ENCODE assay signal across 7 cellular contexts in the genomic region with DNA sequence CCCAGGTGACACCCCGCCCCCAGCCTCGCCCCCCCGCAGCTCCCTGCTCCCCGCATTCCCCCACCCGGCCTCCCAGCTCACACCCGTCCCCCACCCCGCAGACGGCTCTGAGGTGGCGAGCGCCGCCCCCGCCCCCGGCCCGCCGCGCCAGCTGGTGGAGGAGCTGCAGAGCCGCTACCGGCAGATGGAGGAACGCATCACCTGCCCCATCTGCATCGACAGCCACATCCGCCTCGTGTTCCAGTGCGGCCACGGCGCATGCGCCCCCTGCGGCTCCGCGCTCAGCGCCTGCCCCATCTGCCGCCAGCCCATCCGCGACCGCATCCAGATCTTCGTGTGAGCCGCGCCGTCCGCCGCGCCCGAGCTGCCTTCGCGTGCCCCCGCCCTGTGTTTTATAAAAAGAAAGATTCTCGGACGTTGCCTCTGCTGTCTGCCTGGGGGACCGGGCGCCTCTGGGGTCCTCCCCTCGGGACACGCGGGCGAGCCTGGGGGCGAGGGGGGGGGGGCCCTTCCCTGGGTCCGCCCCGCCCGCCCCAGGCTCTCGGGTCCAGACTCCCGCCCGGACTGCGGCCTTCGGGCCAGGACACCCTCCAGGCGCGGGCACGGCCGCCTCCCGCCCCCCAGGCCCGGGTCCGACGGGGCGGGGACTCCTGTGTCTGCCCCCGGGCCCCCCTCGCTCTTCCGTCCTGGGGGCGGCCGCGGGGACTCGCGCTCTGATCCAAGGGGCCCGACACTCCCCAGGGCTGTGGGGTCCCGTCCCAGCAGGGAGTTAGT. TPM values are rescaled to one million over a fixed set of nuclear protein-coding genes. Genes with fewer than 3 reads are reported as not detected.
A peak's percentile ranks its signal among the peaks of the same experiment; 100 is the strongest.
DNase-seq lines count a peak whose midpoint lies in the region; ATAC-seq and TF ChIP-seq lines count a peak whose summit lies in the region.

No MANE protein-coding gene starts in this region.

- H2AFZ ChIP-seq in mesenchymal stem cell (ENCODE audit: low read depth, low read length) = no peak overlapping the region

- intact Hi-C loops in activated CD4-positive, alpha-beta T cell treated with anti-CD3 and anti-CD28 coated beads for 36 hours (cut with DNase I, micrococcal nuclease) = loop anchor here (1.0 to 5.0 kb wide), 5 partner anchors 15 to 118 kb away; partner anchors contain the start of genes MIB2 (in 2 of the 2), ATAD3A (in 1 of the 2), CDK11B (in 1 of the 2) and SSU72 (in 1 of the 2)
- intact Hi-C loops in colonic mucosa (cut with DNase I) = no loop called here

- peak; percentile 96 for DNase-seq in activated CD4-positive, alpha-beta T cell treated with anti-CD3 and anti-CD28 coated beads for 36 hours
- DNase-seq in colonic mucosa (peak; percentile 82), mesenchymal stem cell (peak; percentile 69), ACHN (no peak)
- peak; percentile 87 to 89 for DNase-seq in stimulated activated CD8-positive, alpha-beta memory T cell treated with anti-CD3 and anti-CD28 coated beads, Interleukin-7, amount 100 ng/mL, for 1 hour (ENCODE audit: low read depth in 2 of 2)

- peaks cover 7% of the 10 kb centered on the region for H3K4me1 Mint-ChIP-seq in activated CD4-positive, alpha-beta T cell treated with anti-CD3 and anti-CD28 coated beads for 36 hours

- H3K27ac ChIP-seq in KOPT-K1 (ENCODE audit: low read depth, low read length, poor library complexity, severe bottlenecking) = peak overlapping the region; percentile 77
- H3K27ac ChIP-seq in colonic mucosa = peak overlapping the region; percentile 69
- no peak overlapping the region for H3K27ac ChIP-seq in mesenchymal stem cell (ENCODE audit: low read length, poor library complexity, severe bottlenecking)

- H3K4me3 ChIP-seq in colonic mucosa = peak overlapping the region; percentile 4
- H3K4me3 ChIP-seq in mesenchymal stem cell (ENCODE audit: insufficient read depth in 1 of 2, low read depth in 1 of 2, low read length in 2 of 2) = no peak overlapping the region

- H3K36me3 Mint-ChIP-seq in activated CD4-positive, alpha-beta T cell treated with anti-CD3 and anti-CD28 coated beads for 36 hours (ENCODE audit: low read depth) = peaks cover 2% of the 10 kb centered on the region

- H3K27ac Mint-ChIP-seq in activated CD4-positive, alpha-beta T cell treated with anti-CD3 and anti-CD28 coated beads for 36 hours = peak overlapping the region; percentile 86

- H3K18ac ChIP-seq in mesenchymal stem cell (ENCODE audit: low read depth in 1 of 2, low read length in 2 of 2) = peak overlapping the region in 1 of 2 experiments; percentile 34

- in situ Hi-C loops in ACHN (cut with HindIII; ENCODE audit: low pct_ligation_motif_present, low pct_unique_long_range_greater_than_20kb, low sequenced_read_pairs) = no loop called here

- ATAC-seq in GM19452 (IDR thresholded peaks at IDR 0.05; ENCODE audit: unreplicated experiment) = peak; percentile 65
- peak; percentile 81 for ATAC-seq in activated CD4-positive, alpha-beta T cell treated with anti-CD3 and anti-CD28 coated beads for 36 hours

- no peak overlapping the region for H4K8ac ChIP-seq in mesenchymal stem cell (ENCODE audit: low read length)

- peaks cover 19% of the 10 kb centered on the region for H3K27me3 ChIP-seq in colonic mucosa
- peaks cover 3 to 8% of the 10 kb centered on the region in 2 experiments for H3K27me3 ChIP-seq in mesenchymal stem cell (ENCODE audit: control insufficient read depth in 1 of 2, insufficient read depth in 1 of 2, low read length in 2 of 2)

- no peak overlapping the region for H2AK5ac ChIP-seq in mesenchymal stem cell (ENCODE audit: low read length, severe bottlenecking)

- peaks cover 4% of the 10 kb centered on the region for H3K27me3 Mint-ChIP-seq in activated CD4-positive, alpha-beta T cell treated with anti-CD3 and anti-CD28 coated beads for 36 hours

- POLR2A ChIA-PET in activated CD4-positive, alpha-beta T cell treated with anti-CD3 and anti-CD28 coated beads for 36 hours (lab: Charles Lee) = interaction anchor here (2.5 kb wide), 1 partner anchor 15 kb away, joined by 17 read pairs; the partner anchor contains the start of gene MIB2

- no peaks in the 10 kb centered on the region for H3K79me1 ChIP-seq in mesenchymal stem cell (replicated peaks; ENCODE audit: low read length, poor library complexity, severe bottlenecking)

- CTCF ChIA-PET in activated CD4-positive, alpha-beta T cell treated with anti-CD3 and anti-CD28 coated beads for 36 hours (lab: Charles Lee) = interaction anchor here (0.8 to 1.6 kb wide), 2 partner anchors 13 to 35 kb away, joined by 4 to 5 read pairs; no protein-coding TSS in a partner anchor

- no peak overlapping the region for H2BK12ac ChIP-seq in mesenchymal stem cell (ENCODE audit: low read length in 2 of 2)

- H3K4me2 ChIP-seq in mesenchymal stem cell (ENCODE audit: low read length, poor library complexity, severe bottlenecking) = no peak overlapping the region

- peak overlapping the region; percentile 66 for H3K4me3 Mint-ChIP-seq in activated CD4-positive, alpha-beta T cell treated with anti-CD3 and anti-CD28 coated beads for 36 hours

- WGBS in mesenchymal stem cell = 21% methylated on average over 59 of the region's 81 CpGs

- H3K4ac ChIP-seq in mesenchymal stem cell (ENCODE audit: low read depth in 1 of 2, low read length in 2 of 2) = no peak overlapping the region

- H3K9ac ChIP-seq in colonic mucosa (ENCODE audit: low read depth in 2 of 2, low read length in 2 of 2) = peak overlapping the region in 1 of 2 donors; percentile 26
- no peak overlapping the region for H3K9ac ChIP-seq in mesenchymal stem cell (ENCODE audit: low read length)

- no peak overlapping the region for H3K23ac ChIP-seq in mesenchymal stem cell (ENCODE audit: low read length in 2 of 2)

- TF ChIP-seq CTCF in colonic mucosa (IDR thresholded peaks at IDR 0.05) = no peak

- peak overlapping the region; percentile 80 for H2BK15ac ChIP-seq in mesenchymal stem cell (ENCODE audit: low read depth, poor library complexity, severe bottlenecking)

- H3K9me3 Mint-ChIP-seq in activated CD4-positive, alpha-beta T cell treated with anti-CD3 and anti-CD28 coated beads for 36 hours (ENCODE audit: low read depth) = no peaks in the 10 kb centered on the region

- peaks cover 5% of the 10 kb centered on the region for H3K4me1 ChIP-seq in colonic mucosa
- peaks cover 20% of the 10 kb centered on the region for H3K4me1 ChIP-seq in mesenchymal stem cell (ENCODE audit: control insufficient read depth, insufficient read depth, low read depth, low read length)

- no peak overlapping the region for H3K14ac ChIP-seq in mesenchymal stem cell (ENCODE audit: low read length in 2 of 2)

- H3K36me3 ChIP-seq in KOPT-K1 (ENCODE audit: insufficient read depth, low read length) (no peaks in the 10 kb centered on the region), colonic mucosa (no peaks in the 10 kb centered on the region), mesenchymal stem cell (ENCODE audit: control insufficient read depth in 1 of 2, insufficient read depth in 2 of 2, low read depth in 1 of 2, low read length in 2 of 2) (peaks cover 6 to 48% of the 10 kb centered on the region in 2 experiments)

- H3K9me3 ChIP-seq in KOPT-K1 (ENCODE audit: insufficient read depth, low read length, poor library complexity, severe bottlenecking) (no peaks in the 10 kb centered on the region), colonic mucosa (no peaks in the 10 kb centered on the region), mesenchymal stem cell (ENCODE audit: control insufficient read depth, low read length) (no peaks in the 10 kb centered on the region)

- peak overlapping the region; percentile 68 for H2BK120ac ChIP-seq in mesenchymal stem cell (ENCODE audit: low read depth, low read length)

- no peak overlapping the region for H4K91ac ChIP-seq in mesenchymal stem cell (ENCODE audit: low read length)

- H2BK5ac ChIP-seq in mesenchymal stem cell (ENCODE audit: low read depth, low read length, poor library complexity, severe bottlenecking) = no peak overlapping the region

RNA-seq across cellular contexts. Expression of gene MMP23B, which starts 1.6 kb away (rescaled TPM):
- total RNA-seq in activated CD4-positive, alpha-beta T cell treated with anti-CD3 and anti-CD28 coated beads for 36 hours = 1 to 10 TPM in 1 of 2 experiments, under 1 TPM in 1; 0.77 to 1.2 TPM
- 1 to 10 TPM; 3.0 to 5.8 TPM for total RNA-seq in colonic mucosa
- 24.2 TPM for polyA plus RNA-seq in mesenchymal stem cell (2013, experiment 1 of 2)
- 26.9 TPM for polyA plus RNA-seq in mesenchymal stem cell (2013, experiment 2 of 2)

RNA-seq across cellular contexts. Expression of gene MIB2, which starts 15.1 kb away (rescaled TPM):
- 10 to 100 TPM; 37.1 TPM for total RNA-seq in activated CD4-positive, alpha-beta T cell treated with anti-CD3 and anti-CD28 coated beads for 36 hours
- total RNA-seq in colonic mucosa = 100 to 1,000 TPM in 1 of 2 donors, 10 to 100 TPM in 1; 57.0 to 121 TPM
- polyA plus RNA-seq in mesenchymal stem cell (2013, experiment 1 of 2) = 33.5 TPM
- 35.8 TPM for polyA plus RNA-seq in mesenchymal stem cell (2013, experiment 2 of 2)

RNA-seq across cellular contexts. Expression of gene CDK11B, which starts 28.4 kb away (rescaled TPM):
- 10 to 100 TPM; 36.3 to 38.8 TPM for total RNA-seq in activated CD4-positive, alpha-beta T cell treated with anti-CD3 and anti-CD28 coated beads for 36 hours
- 10 to 100 TPM; 31.8 to 44.7 TPM for total RNA-seq in colonic mucosa
- polyA plus RNA-seq in mesenchymal stem cell (2013, experiment 1 of 2) = 28.9 TPM
- 28.6 TPM for polyA plus RNA-seq in mesenchymal stem cell (2013, experiment 2 of 2)

RNA-seq across cellular contexts. Expression of gene FNDC10, which starts 30.4 kb away (rescaled TPM):
- 1 to 10 TPM; 1.7 to 1.9 TPM for total RNA-seq in activated CD4-positive, alpha-beta T cell treated with anti-CD3 and anti-CD28 coated beads for 36 hours
- total RNA-seq in colonic mucosa = 1 to 10 TPM; 2.9 to 4.2 TPM
- polyA plus RNA-seq in mesenchymal stem cell (2013, experiment 1 of 2) = 7.2 TPM
- polyA plus RNA-seq in mesenchymal stem cell (2013, experiment 2 of 2) = 7.8 TPM

RNA-seq across cellular contexts. Expression of gene SSU72, which starts 55.7 kb away (rescaled TPM):
- total RNA-seq in activated CD4-positive, alpha-beta T cell treated with anti-CD3 and anti-CD28 coated beads for 36 hours = 100 to 1,000 TPM; 105 to 123 TPM
- 100 to 1,000 TPM; 120 to 175 TPM for total RNA-seq in colonic mucosa
- 139 TPM for polyA plus RNA-seq in mesenchymal stem cell (2013, experiment 1 of 2)
- 138 TPM for polyA plus RNA-seq in mesenchymal stem cell (2013, experiment 2 of 2)
